Comparison of ENCODE assay signal across 8 cellular contexts in the genomic region with DNA sequence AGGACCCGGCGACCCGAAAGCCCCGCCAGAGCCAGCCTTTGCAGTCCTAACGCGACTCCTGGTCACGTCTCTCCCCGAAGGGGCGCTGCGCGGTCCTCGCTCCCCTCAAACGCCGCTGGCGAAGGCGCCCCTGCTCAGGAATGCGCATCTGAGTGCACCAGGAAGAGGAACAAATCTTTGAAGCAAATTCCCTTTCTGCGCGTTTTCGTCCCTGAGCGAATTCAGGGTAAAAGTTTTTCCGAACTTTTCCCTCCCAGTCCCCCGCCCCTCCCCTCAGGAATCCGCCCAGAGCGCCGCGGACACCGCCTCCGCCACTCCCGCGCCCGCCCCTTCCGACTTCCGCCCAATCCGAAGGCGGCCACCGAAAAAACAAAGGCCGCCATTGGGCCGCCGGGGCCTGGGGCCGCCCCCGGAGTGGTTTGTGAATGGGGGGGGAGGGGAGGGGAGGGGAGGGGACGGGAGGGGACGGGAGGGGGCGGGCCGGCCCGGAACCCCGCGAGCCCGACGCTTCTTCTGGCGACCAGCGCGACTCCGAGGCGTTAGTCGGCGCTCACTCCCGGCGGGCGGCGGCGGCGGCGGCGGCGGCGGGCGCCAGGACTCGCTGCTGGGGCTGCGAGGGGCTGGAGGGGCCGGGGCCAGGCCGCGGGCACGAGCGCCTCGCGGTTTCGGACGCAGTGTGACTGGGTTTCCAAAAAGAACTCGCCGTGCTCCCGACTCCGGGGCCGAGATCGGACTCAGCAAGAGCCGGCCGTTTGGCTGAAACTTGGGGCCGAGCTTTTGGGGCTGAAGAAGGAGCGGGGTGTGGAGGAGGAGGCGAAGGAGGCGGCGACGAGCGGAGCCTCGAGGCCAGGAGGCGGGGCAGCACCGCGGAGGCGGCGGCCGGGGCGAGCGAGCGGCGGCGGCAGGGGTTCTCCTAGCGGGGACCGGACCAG. TPM values are rescaled to one million over a fixed set of nuclear protein-coding genes. Genes with fewer than 3 reads are reported as not detected.
DNase-seq lines count a peak whose midpoint lies in the region; ATAC-seq and TF ChIP-seq lines count a peak whose summit lies in the region.

A gene (plus strand): TSS at position 539 of the 932 bp plus-strand sequence. CDS start 793 bp downstream, outside the sequence.

- H3K27me3 ChIP-seq in AG04450 (ENCODE audit: control insufficient read depth, insufficient read depth, low read length): no peaks in the 10 kb centered on the region
- peaks cover 11 to 78% of the 10 kb centered on the region in 2 donors for H3K27me3 ChIP-seq in left lung

- H3K27ac Mint-ChIP-seq in activated CD4-positive, alpha-beta T cell treated with anti-CD3 and anti-CD28 coated beads, Interleukin-2, amount 10 ng/mL, durations not matched to agents 7 days and 5 days: peak within 1 kb of the TSS; percentile 38

- TF ChIP-seq CTCF in AG04450 (IDR thresholded peaks at IDR 0.05; ENCODE audit: low read depth, low read length) (peak; percentile 15; the same call in 1 of the 2 replicates), left lung (IDR thresholded peaks at IDR 0.05) (no peak)

- H3K4me1 Mint-ChIP-seq in activated CD4-positive, alpha-beta T cell treated with anti-CD3 and anti-CD28 coated beads, Interleukin-2, amount 10 ng/mL, durations not matched to agents 7 days and 5 days: peaks cover 12% of the 10 kb centered on the region

- peaks cover 52% of the 10 kb centered on the region for H3K27me3 Mint-ChIP-seq in activated CD4-positive, alpha-beta T cell treated with anti-CD3 and anti-CD28 coated beads, Interleukin-2, amount 10 ng/mL, durations not matched to agents 7 days and 5 days

- peaks cover 7% of the 10 kb centered on the region; the same call in 1 of the 2 replicates for H3K9me3 ChIP-seq in AG04450 (ENCODE audit: control insufficient read depth, insufficient read depth, low read length)
- H3K9me3 ChIP-seq in left lung: no peaks in the 10 kb centered on the region

- CTCF ChIA-PET in AG04450 (lab: Charles Lee): no interaction called here
- CTCF ChIA-PET in activated CD4-positive, alpha-beta T cell treated with anti-CD3 and anti-CD28 coated beads, Interleukin-2, amount 10 ng/mL, durations not matched to agents 7 days and 5 days (lab: Charles Lee): no interaction called here

- H3K36me3 ChIP-seq in left lung: no peaks in the 10 kb centered on the region

- POLR2A ChIA-PET in AG04450 (lab: Yijun Ruan, JAX): interaction anchor here (1.0 to 1.2 kb wide), 4 partner anchors 122 to 253 kb away, joined by 3 to 12 read pairs (median 6); a partner anchor contains a TSS
- POLR2A ChIA-PET in activated CD4-positive, alpha-beta T cell treated with anti-CD3 and anti-CD28 coated beads, Interleukin-2, amount 10 ng/mL, durations not matched to agents 7 days and 5 days (lab: Charles Lee): no interaction called here

- intact Hi-C loops in left lung (cut with DNase I): loop anchor here in 1 of 2 donors (10.0 kb wide), 1 partner anchor 141 kb away; no protein-coding TSS in a partner anchor

- H3K4me3 ChIP-seq in AG04450 (ENCODE audit: low read depth, low read length) (peak within 1 kb of the TSS; percentile 88), left lung (peak within 1 kb of the TSS; percentile 61)

- peaks cover 8 to 25% of the 10 kb centered on the region in 2 donors for H3K4me1 ChIP-seq in left lung

- H3K27ac ChIP-seq in AG04450 (ENCODE audit: low read depth, low read length) (peak within 1 kb of the TSS; percentile 97), left lung (peak within 1 kb of the TSS; percentile 77 to 94)

- H3K36me3 Mint-ChIP-seq in activated CD4-positive, alpha-beta T cell treated with anti-CD3 and anti-CD28 coated beads, Interleukin-2, amount 10 ng/mL, durations not matched to agents 7 days and 5 days (ENCODE audit: low read depth): no peaks in the 10 kb centered on the region

- H3K4me3 Mint-ChIP-seq in activated CD4-positive, alpha-beta T cell treated with anti-CD3 and anti-CD28 coated beads, Interleukin-2, amount 10 ng/mL, durations not matched to agents 7 days and 5 days: peak within 1 kb of the TSS; percentile 76

- peak; percentile 71 for ATAC-seq in GM18520 (IDR thresholded peaks at IDR 0.05; ENCODE audit: unreplicated experiment)
- peak; percentile 80 for ATAC-seq in HG03066 (IDR thresholded peaks at IDR 0.05; ENCODE audit: low read depth, unreplicated experiment)
- ATAC-seq in left lung: peak; percentile 93

- H3K9me3 Mint-ChIP-seq in activated CD4-positive, alpha-beta T cell treated with anti-CD3 and anti-CD28 coated beads, Interleukin-2, amount 10 ng/mL, durations not matched to agents 7 days and 5 days: no peaks in the 10 kb centered on the region

- DNase-seq in AG04450 (ENCODE audit: low read depth, low spot score) (peak; percentile 87), NCI-H345 (lab: John Stamatoyannopoulos, UW) (peak; percentile 86), cortex of kidney (lab: John Stamatoyannopoulos, UW) (peak; percentile 74), left lung (peak; percentile 95)
- DNase-seq in activated CD4-positive, alpha-beta T cell treated with anti-CD3 and anti-CD28 coated beads, Interleukin-2, amount 10 ng/mL, durations not matched to agents 7 days and 5 days: peak; percentile 86
- peak; percentile 87 for DNase-seq in stimulated activated CD4-positive, alpha-beta T cell treated with anti-CD3 and anti-CD28 coated beads, Interleukin-2, amount 100 ng/mL, for 24 hours

RNA-seq across cellular contexts. Expression of the gene that starts here (rescaled TPM):
- polyA plus RNA-seq in AG04450 (2011; rRNA removed): 40.6 and 42.9 TPM in 2 replicates
- polyA minus RNA-seq in AG04450 (2011; rRNA and poly(A)+ RNA removed): 58.1 and 58.4 TPM in 2 replicates
- under 1 TPM; 0.10 to 0.12 TPM for total RNA-seq in activated CD4-positive, alpha-beta T cell treated with anti-CD3 and anti-CD28 coated beads, Interleukin-2, amount 10 ng/mL, durations not matched to agents 7 days and 5 days
- total RNA-seq in left lung: 10 to 100 TPM; 11.1 to 17.6 TPM

Comparison
In these comparisons a context has a peak if more than half of its experiments do, and no peak if none do; other contexts are left out.
1. Peak in every context shown above with its lines: DNase-seq, ATAC-seq, H3K4me3 ChIP-seq and H3K27ac ChIP-seq.
2. RNA of the gene that starts here (total RNA-seq): 11.1 to 17.6 TPM in left lung; 0.10 to 0.12 TPM in activated CD4-positive, alpha-beta T cell treated with anti-CD3 and anti-CD28 coated beads, Interleukin-2, amount 10 ng/mL, durations not matched to agents 7 days and 5 days; every median in the first group is over 10 times any median in the second.
3. Peak in DNase-seq in activated CD4-positive, alpha-beta T cell treated with anti-CD3 and anti-CD28 coated beads, Interleukin-2, amount 10 ng/mL, durations not matched to agents 7 days and 5 days; RNA of the gene not detected or under 1 TPM.